In genomic region chr12:113936460-113936859, GRCh38 we compare ENCODE assay signal across 30 cellular contexts.
"Had no signal": no experiment of that assay in that cellular context is flagged by ENCODE, and none has a peak within 500 bp of the region (broad histone marks: within the 10 kb centered on the region; RNA-seq: fewer than 3 reads in every experiment).

No MANE protein-coding gene starts in this region.

- H3K4me1 Mint-ChIP-seq: activated B cell treated with CpG ODN at 0.5 μM for 24 hours; activated CD8-positive, alpha-beta memory T cell treated with anti-CD3 and anti-CD28 coated beads, Interleukin-2, amount 10 ng/mL, durations not matched to agents 7 days and 5 days; activated naive CD8-positive, alpha-beta T cell treated with anti-CD3 and anti-CD28 coated beads, Interleukin-2, amount 10 ng/mL, durations not matched to agents 7 days and 5 days; stimulated activated naive B cell treated with anti-CD40 and anti-IgM and Interleukin-4, amounts not matched to agents 10 μg/mL and 1 μg/mL and 100 μg/mL, for 72 hours had no signal

- H3K27me3 ChIP-seq: ascending aorta, cardiac muscle cell, dorsolateral prefrontal cortex, heart left ventricle, neutrophil, suprapubic skin, tibial artery, upper lobe of right lung had no signal

- H3K27ac Mint-ChIP-seq: activated B cell treated with CpG ODN at 0.5 μM for 24 hours; activated CD8-positive, alpha-beta memory T cell treated with anti-CD3 and anti-CD28 coated beads, Interleukin-2, amount 10 ng/mL, durations not matched to agents 7 days and 5 days; activated CD8-positive, alpha-beta T cell treated with anti-CD3 and anti-CD28 coated beads for 36 hours; activated naive CD4-positive, alpha-beta T cell treated with anti-CD3 and anti-CD28 coated beads for 36 hours; activated naive CD8-positive, alpha-beta T cell treated with anti-CD3 and anti-CD28 coated beads, Interleukin-2, amount 10 ng/mL, durations not matched to agents 7 days and 5 days; nephron; progenitor cell of endocrine pancreas; stimulated activated naive B cell treated with anti-CD40 and anti-IgM and Interleukin-4, amounts not matched to agents 10 μg/mL and 1 μg/mL and 100 μg/mL, for 72 hours had no signal

- H3K4me3 Mint-ChIP-seq: activated B cell treated with CpG ODN at 0.5 μM for 24 hours; activated CD8-positive, alpha-beta memory T cell treated with anti-CD3 and anti-CD28 coated beads, Interleukin-2, amount 10 ng/mL, durations not matched to agents 7 days and 5 days; activated CD8-positive, alpha-beta T cell treated with anti-CD3 and anti-CD28 coated beads for 36 hours; activated naive CD4-positive, alpha-beta T cell treated with anti-CD3 and anti-CD28 coated beads for 36 hours; activated naive CD8-positive, alpha-beta T cell treated with anti-CD3 and anti-CD28 coated beads, Interleukin-2, amount 10 ng/mL, durations not matched to agents 7 days and 5 days; brain; nephron; stimulated activated naive B cell treated with anti-CD40 and anti-IgM and Interleukin-4, amounts not matched to agents 10 μg/mL and 1 μg/mL and 100 μg/mL, for 72 hours had no signal

- DNase-seq: activated B cell treated with CpG ODN at 0.5 μM for 24 hours; activated CD4-positive, alpha-beta T cell treated with anti-CD3 and anti-CD28 coated beads, Interleukin-2, amount 50 U/mL, for 1 hour; activated CD8-positive, alpha-beta memory T cell treated with anti-CD3 and anti-CD28 coated beads, Interleukin-2, amount 10 ng/mL, durations not matched to agents 7 days and 5 days; activated CD8-positive, alpha-beta T cell treated with anti-CD3 and anti-CD28 coated beads for 36 hours; activated effector memory CD4-positive, alpha-beta T cell treated with anti-CD3 and anti-CD28 coated beads, Interleukin-2, amount 50 U/mL, for 16 hours; activated naive CD4-positive, alpha-beta T cell treated with anti-CD3 and anti-CD28 coated beads for 36 hours; activated naive CD8-positive, alpha-beta T cell treated with anti-CD3 and anti-CD28 coated beads, Interleukin-2, amount 10 ng/mL, durations not matched to agents 7 days and 5 days; cerebellar nuclear complex; dorsolateral prefrontal cortex; effector memory CD4-positive, alpha-beta T cell; foreskin fibroblast; heart left ventricle; hypothalamus; stimulated activated CD4-positive, alpha-beta T cell treated with anti-CD3 and anti-CD28 coated beads, Interleukin-1b, Interleukin-23, amount 100 ng/mL, for 48 hours; stimulated activated CD4-positive, alpha-beta T cell treated with anti-CD3 and anti-CD28 coated beads, Interleukin-4, amount 100 ng/mL, for 4 hours; stimulated activated CD8-positive, alpha-beta memory T cell treated with anti-CD3 and anti-CD28 coated beads, Interleukin-4, amount 100 ng/mL, for 48 hours; stimulated activated naive B cell treated with anti-CD40 and anti-IgM and Interleukin-4, amounts not matched to agents 10 μg/mL and 1 μg/mL and 100 μg/mL, for 72 hours; T-helper 2 cell; tibial artery; upper lobe of right lung had no signal

- ATAC-seq: activated CD8-positive, alpha-beta memory T cell treated with anti-CD3 and anti-CD28 coated beads, Interleukin-2, amount 10 ng/mL, durations not matched to agents 7 days and 5 days; activated CD8-positive, alpha-beta T cell treated with anti-CD3 and anti-CD28 coated beads for 36 hours; esophagus mucosa; heart left ventricle; stimulated activated naive B cell treated with anti-CD40 and anti-IgM and Interleukin-4, amounts not matched to agents 10 μg/mL and 1 μg/mL and 100 μg/mL, for 72 hours; upper lobe of right lung had no signal

- H3K4me2 ChIP-seq: smooth muscle cell had no signal

- H3K27me3 Mint-ChIP-seq: activated B cell treated with CpG ODN at 0.5 μM for 24 hours; activated CD8-positive, alpha-beta memory T cell treated with anti-CD3 and anti-CD28 coated beads, Interleukin-2, amount 10 ng/mL, durations not matched to agents 7 days and 5 days; activated CD8-positive, alpha-beta T cell treated with anti-CD3 and anti-CD28 coated beads for 36 hours; activated naive CD8-positive, alpha-beta T cell treated with anti-CD3 and anti-CD28 coated beads, Interleukin-2, amount 10 ng/mL, durations not matched to agents 7 days and 5 days; brain; progenitor cell of endocrine pancreas; stimulated activated naive B cell treated with anti-CD40 and anti-IgM and Interleukin-4, amounts not matched to agents 10 μg/mL and 1 μg/mL and 100 μg/mL, for 72 hours had no signal

- H3K9me3 Mint-ChIP-seq: activated B cell treated with CpG ODN at 0.5 μM for 24 hours; activated CD8-positive, alpha-beta T cell treated with anti-CD3 and anti-CD28 coated beads for 36 hours; activated naive CD4-positive, alpha-beta T cell treated with anti-CD3 and anti-CD28 coated beads for 36 hours; activated naive CD8-positive, alpha-beta T cell treated with anti-CD3 and anti-CD28 coated beads, Interleukin-2, amount 10 ng/mL, durations not matched to agents 7 days and 5 days; brain; nephron; stimulated activated naive B cell treated with anti-CD40 and anti-IgM and Interleukin-4, amounts not matched to agents 10 μg/mL and 1 μg/mL and 100 μg/mL, for 72 hours had no signal

- H3K4me3 ChIP-seq: ascending aorta, cardiac muscle cell, coronary artery, dorsolateral prefrontal cortex, heart left ventricle, smooth muscle cell, suprapubic skin, tibial artery, upper lobe of right lung had no signal

- H3K4me1 ChIP-seq: ascending aorta, suprapubic skin, upper lobe of right lung had no signal

- H3K36me3 ChIP-seq: cardiac muscle cell had no signal

- H3K27ac ChIP-seq: ascending aorta, cardiac muscle cell, coronary artery, heart left ventricle, neutrophil, suprapubic skin, tibial artery, upper lobe of right lung had no signal

- H3K9me3 ChIP-seq: ascending aorta, heart left ventricle, neutrophil, suprapubic skin, tibial artery, upper lobe of right lung had no signal
